Comparison of ENCODE assay signal across 17 cellular contexts in genomic region chr5:18048449-18048848, GRCh38.
A peak's percentile ranks its signal among the peaks of the same experiment; 100 is the strongest.
DNase-seq lines count a peak whose midpoint lies in the region; ATAC-seq and TF ChIP-seq lines count a peak whose summit lies in the region.
"Had no signal": no experiment of that assay in that cellular context is flagged by ENCODE, and none has a peak within 500 bp of the region (broad histone marks: within the 10 kb centered on the region; RNA-seq: fewer than 3 reads in every experiment).

No MANE protein-coding gene starts in this region.

- H4K20me1 ChIP-seq in PC-3 (ENCODE audit: low read length) = no peaks in the 10 kb centered on the region
- H4K20me1 ChIP-seq: BLaER1 had no signal

- TF ChIP-seq CTCF in PC-3 (conservative IDR thresholded peaks at IDR 0.05; ENCODE audit: low read depth, low read length) (no peak), foreskin keratinocyte (conservative IDR thresholded peaks at IDR 0.05) (no peak)

- H3K27ac ChIP-seq in PC-3 (ENCODE audit: low read length) (no peak overlapping the region), foreskin keratinocyte (no peak overlapping the region)
- H3K27ac ChIP-seq: BLaER1, KMS-11, RWPE1 had no signal

- no peaks in the 10 kb centered on the region for H3K36me3 ChIP-seq in PC-3 (ENCODE audit: low read depth, low read length)
- H3K36me3 ChIP-seq: BLaER1, MG63 had no signal

- no peak overlapping the region for H3K27ac Mint-ChIP-seq in stimulated activated effector memory CD8-positive, alpha-beta T cell treated with anti-CD3 and anti-CD28 coated beads, Interleukin-12 subunit alpha, Interleukin-12 subunit beta, amount 100 ng/mL, for 72 hours
- H3K27ac Mint-ChIP-seq: CD8-positive, alpha-beta memory T cell; T-cell had no signal

- CTCF ChIA-PET in PC-3 (lab: Charles Lee) = no interaction called here

- no peaks in the 10 kb centered on the region for H3K4me1 Mint-ChIP-seq in stimulated activated effector memory CD8-positive, alpha-beta T cell treated with anti-CD3 and anti-CD28 coated beads, Interleukin-12 subunit alpha, Interleukin-12 subunit beta, amount 100 ng/mL, for 72 hours
- H3K4me1 Mint-ChIP-seq: CD8-positive, alpha-beta memory T cell; T-cell had no signal

- DNase-seq in DMS153 (lab: John Stamatoyannopoulos, UW) (peak; percentile 90), NCI-H146 (lab: John Stamatoyannopoulos, UW) (peak; percentile 90), PC-3 (peak; percentile 65), left lobe of liver (ENCODE audit: low spot score) (no peak), foreskin keratinocyte (no peak), hippocampal formation (lab: John Stamatoyannopoulos, UW) (no peak)
- no peak for DNase-seq in stimulated activated effector memory CD8-positive, alpha-beta T cell treated with anti-CD3 and anti-CD28 coated beads, Interleukin-12 subunit alpha, Interleukin-12 subunit beta, amount 100 ng/mL, for 72 hours (ENCODE audit: low spot score in 2 of 2)
- DNase-seq: CD8-positive, alpha-beta memory T cell; MG63; NCI-H1105 treated with DMSO at 0.1 percent for 48 hours; NCI-H446 treated with DMSO at 0.1 percent for 48 hours; NK-92 treated with Interleukin-12 subunit alpha and Interleukin-12 subunit beta, amount 100 ng/mL, for 24 hours; OCI-M1; T-cell had no signal

- H3K9ac ChIP-seq in PC-3 (ENCODE audit: low read length) = no peak overlapping the region
- H3K9ac ChIP-seq: BLaER1, KMS-11 had no signal

- no TSS peak for BruUV-seq in PC-3 (replicated peaks; lab: Mats Ljungman, UMichigan)

- POLR2A ChIA-PET in PC-3 (lab: Charles Lee; ENCODE audit: unreplicated experiment) = no interaction called here

- H3K4me1 ChIP-seq in PC-3 (ENCODE audit: insufficient read depth, low read length) (peaks cover 13% of the 10 kb centered on the region), foreskin keratinocyte (peaks cover 6% of the 10 kb centered on the region)
- H3K4me1 ChIP-seq: BLaER1 had no signal

- no peaks in the 10 kb centered on the region for H3K36me3 Mint-ChIP-seq in stimulated activated effector memory CD8-positive, alpha-beta T cell treated with anti-CD3 and anti-CD28 coated beads, Interleukin-12 subunit alpha, Interleukin-12 subunit beta, amount 100 ng/mL, for 72 hours
- H3K36me3 Mint-ChIP-seq: CD8-positive, alpha-beta memory T cell; T-cell had no signal

- no peak overlapping the region for H2AFZ ChIP-seq in PC-3 (ENCODE audit: low read length)

- no peak overlapping the region for H3K4me3 ChIP-seq in PC-3 (ENCODE audit: low read length)
- H3K4me3 ChIP-seq: BLaER1, MG63 had no signal

- no peaks in the 10 kb centered on the region for H3K9me3 ChIP-seq in PC-3 (ENCODE audit: low read length)
- H3K9me3 ChIP-seq: BLaER1, MG63 had no signal

- no peak overlapping the region for H3K4me3 Mint-ChIP-seq in stimulated activated effector memory CD8-positive, alpha-beta T cell treated with anti-CD3 and anti-CD28 coated beads, Interleukin-12 subunit alpha, Interleukin-12 subunit beta, amount 100 ng/mL, for 72 hours
- H3K4me3 Mint-ChIP-seq: CD8-positive, alpha-beta memory T cell; T-cell had no signal

- no peaks in the 10 kb centered on the region for H3K27me3 ChIP-seq in PC-3 (ENCODE audit: low read length)
- H3K27me3 ChIP-seq in foreskin keratinocyte = no peaks in the 10 kb centered on the region
- H3K27me3 ChIP-seq: BLaER1, MG63 had no signal

- H3K79me2 ChIP-seq in PC-3 (ENCODE audit: low read length) = no peaks in the 10 kb centered on the region

- no peaks in the 10 kb centered on the region for H3F3A ChIP-seq in PC-3 (ENCODE audit: low read length, unreplicated experiment)

- peaks cover 6% of the 10 kb centered on the region for H3K9me3 Mint-ChIP-seq in stimulated activated effector memory CD8-positive, alpha-beta T cell treated with anti-CD3 and anti-CD28 coated beads, Interleukin-12 subunit alpha, Interleukin-12 subunit beta, amount 100 ng/mL, for 72 hours

- intact Hi-C loops in PC-3 (cut with micrococcal nuclease) = loop anchor here (5.0 kb wide), 1 partner anchor 96 kb away; no protein-coding TSS in a partner anchor

- H3K9me2 ChIP-seq in PC-3 (replicated peaks; ENCODE audit: low read length) = no peaks in the 10 kb centered on the region

- ATAC-seq in PC-3 = peak; percentile 99
- peak; percentile 71 for ATAC-seq in left lobe of liver
- no peak for ATAC-seq in foreskin keratinocyte
- ATAC-seq in stimulated activated effector memory CD8-positive, alpha-beta T cell treated with anti-CD3 and anti-CD28 coated beads, Interleukin-12 subunit alpha, Interleukin-12 subunit beta, amount 100 ng/mL, for 72 hours = no peak
- ATAC-seq: T-cell had no signal

- H3K4me2 ChIP-seq in PC-3 (ENCODE audit: low read length) = peak overlapping the region; percentile 21
- H3K4me2 ChIP-seq: BLaER1, KMS-11 had no signal

Comparison
In these comparisons a context has a peak if more than half of its experiments do, and no peak if none do; other contexts are left out.
1. DNase-seq: peak in DMS153 (single experiment), NCI-H146 (single experiment) and PC-3 (single experiment); none in left lobe of liver (single experiment), foreskin keratinocyte (0 of 2), hippocampal formation (0 of 2) and stimulated activated effector memory CD8-positive, alpha-beta T cell treated with anti-CD3 and anti-CD28 coated beads, Interleukin-12 subunit alpha, Interleukin-12 subunit beta, amount 100 ng/mL, for 72 hours (0 of 2).
2. ATAC-seq: peak in PC-3 (single experiment) and left lobe of liver (single experiment); none in foreskin keratinocyte (single experiment) and stimulated activated effector memory CD8-positive, alpha-beta T cell treated with anti-CD3 and anti-CD28 coated beads, Interleukin-12 subunit alpha, Interleukin-12 subunit beta, amount 100 ng/mL, for 72 hours (single experiment).